In genomic region chr15:73518180-73518862, GRCh38 we compare ENCODE assay signal across 17 cellular contexts.
A peak's percentile ranks its signal among the peaks of the same experiment; 100 is the strongest.
DNase-seq lines count a peak whose midpoint lies in the region; ATAC-seq and TF ChIP-seq lines count a peak whose summit lies in the region.
"Had no signal": no experiment of that assay in that cellular context is flagged by ENCODE, and none has a peak within 500 bp of the region (broad histone marks: within the 10 kb centered on the region; RNA-seq: fewer than 3 reads in every experiment).

No MANE protein-coding gene starts in this region.

- H3K27me3 ChIP-seq in RWPE2 (ENCODE audit: insufficient read depth, poor library complexity, severe bottlenecking) = no peaks in the 10 kb centered on the region
- H3K27me3 ChIP-seq: right lobe of liver, upper lobe of left lung had no signal

- in situ Hi-C loops in KBM-7 (cut with MboI; ENCODE audit: low pct_unique_long_range_greater_than_20kb, low sequenced_read_pairs) = no loop called here

- H3K4me1 ChIP-seq in RWPE2 (ENCODE audit: insufficient read depth, poor library complexity, severe bottlenecking) = peaks cover 2% of the 10 kb centered on the region
- H3K4me1 ChIP-seq: right lobe of liver, upper lobe of left lung had no signal

- DNase-seq in Right ventricle myocardium inferior (ENCODE audit: missing footprints) (no peak), cardiac septum (ENCODE audit: low spot score) (no peak), RWPE2 (ENCODE audit: low spot score) (no peak), iPS DF 19.7 (ENCODE audit: low read depth, low spot score) (peak; percentile 61), KBM-7 (no peak), NCI-H226 (no peak)
- no peak for DNase-seq in T-helper 2 cell treated with Interferon-gamma antibody and Interleukin-4, amounts not matched to agents 5 μg/mL and 100 μg/mL, for 36 hours (ENCODE audit: low spot score)
- DNase-seq: activated naive CD4-positive, alpha-beta T cell treated with Interleukin-2 at 50 U/mL for 16 hours; CD8-positive, alpha-beta T cell; effector memory CD4-positive, alpha-beta T cell; glutamatergic neuron; occipital lobe; right lobe of liver; RPMI8226; stimulated activated naive CD8-positive, alpha-beta T cell treated with anti-CD3 and anti-CD28 coated beads, Interleukin-15, amount 100 ng/mL, for 72 hours; upper lobe of left lung had no signal

- no peak overlapping the region for H3K4me3 Mint-ChIP-seq in T-helper 2 cell treated with Interferon-gamma antibody and Interleukin-4, amounts not matched to agents 5 μg/mL and 100 μg/mL, for 36 hours
- H3K4me3 Mint-ChIP-seq: CD8-positive, alpha-beta T cell; stimulated activated naive CD8-positive, alpha-beta T cell treated with anti-CD3 and anti-CD28 coated beads, Interleukin-15, amount 100 ng/mL, for 72 hours had no signal

- no peaks in the 10 kb centered on the region for H3K36me3 ChIP-seq in RWPE2 (ENCODE audit: low read depth)
- H3K36me3 ChIP-seq: right lobe of liver, upper lobe of left lung had no signal

- H3K36me3 Mint-ChIP-seq in T-helper 2 cell treated with Interferon-gamma antibody and Interleukin-4, amounts not matched to agents 5 μg/mL and 100 μg/mL, for 36 hours (ENCODE audit: low read depth) = no peaks in the 10 kb centered on the region
- H3K36me3 Mint-ChIP-seq: CD8-positive, alpha-beta T cell had no signal

- no peaks in the 10 kb centered on the region for H3K9me3 Mint-ChIP-seq in T-helper 2 cell treated with Interferon-gamma antibody and Interleukin-4, amounts not matched to agents 5 μg/mL and 100 μg/mL, for 36 hours
- H3K9me3 Mint-ChIP-seq: CD8-positive, alpha-beta T cell; stimulated activated naive CD8-positive, alpha-beta T cell treated with anti-CD3 and anti-CD28 coated beads, Interleukin-15, amount 100 ng/mL, for 72 hours had no signal

- ATAC-seq in Right ventricle myocardium inferior = peak; percentile 49
- ATAC-seq in RWPE2 (ENCODE audit: low read depth) = 0 out of 3 replicates have a peak, but pooled peaks have one; percentile 36
- no peak for ATAC-seq in GM18519 (IDR thresholded peaks at IDR 0.05; ENCODE audit: low FRiP score, unreplicated experiment)
- ATAC-seq: CD8-positive, alpha-beta T cell; right lobe of liver; stimulated activated naive CD8-positive, alpha-beta T cell treated with anti-CD3 and anti-CD28 coated beads, Interleukin-15, amount 100 ng/mL, for 72 hours had no signal

- TF ChIP-seq CTCF in RWPE2 (IDR thresholded peaks at IDR 0.05; ENCODE audit: poor library complexity, severe bottlenecking) = no peak

- peaks cover 13% of the 10 kb centered on the region for H3K27me3 Mint-ChIP-seq in T-helper 2 cell treated with Interferon-gamma antibody and Interleukin-4, amounts not matched to agents 5 μg/mL and 100 μg/mL, for 36 hours (ENCODE audit: low read depth)

- H3K27ac Mint-ChIP-seq in T-helper 2 cell treated with Interferon-gamma antibody and Interleukin-4, amounts not matched to agents 5 μg/mL and 100 μg/mL, for 36 hours = no peak overlapping the region
- H3K27ac Mint-ChIP-seq: CD8-positive, alpha-beta T cell; stimulated activated naive CD8-positive, alpha-beta T cell treated with anti-CD3 and anti-CD28 coated beads, Interleukin-15, amount 100 ng/mL, for 72 hours had no signal

- intact Hi-C loops in Right ventricle myocardium inferior (cut with DNase I) (loop anchor here (5.0 kb wide), 2 partner anchors 126 to 146 kb away; no protein-coding TSS in a partner anchor), cardiac septum (cut with DNase I) (loop anchor here (10.0 kb wide), 1 partner anchor 154 kb away; the partner anchor contains the start of gene HCN4)

- H3K9me3 ChIP-seq in RWPE2 (ENCODE audit: severe bottlenecking) = no peaks in the 10 kb centered on the region
- H3K9me3 ChIP-seq: right lobe of liver, upper lobe of left lung had no signal

- peaks cover 15% of the 10 kb centered on the region for H3K4me1 Mint-ChIP-seq in T-helper 2 cell treated with Interferon-gamma antibody and Interleukin-4, amounts not matched to agents 5 μg/mL and 100 μg/mL, for 36 hours (ENCODE audit: low read depth)
- H3K4me1 Mint-ChIP-seq: stimulated activated naive CD8-positive, alpha-beta T cell treated with anti-CD3 and anti-CD28 coated beads, Interleukin-15, amount 100 ng/mL, for 72 hours had no signal

- no peak overlapping the region for H3K27ac ChIP-seq in RWPE2 (ENCODE audit: poor library complexity, severe bottlenecking)
- H3K27ac ChIP-seq: right lobe of liver, upper lobe of left lung had no signal

- H3K4me3 ChIP-seq in RWPE2 (ENCODE audit: severe bottlenecking) = no peak overlapping the region
- H3K4me3 ChIP-seq: right lobe of liver, upper lobe of left lung had no signal
